In genomic region chr7:134779741-134780065, GRCh38 we compare ENCODE assay signal across 9 cellular contexts. TPM values are rescaled to one million over a fixed set of nuclear protein-coding genes. Genes with fewer than 3 reads are reported as not detected.
DNase-seq lines count a peak whose midpoint lies in the region; ATAC-seq and TF ChIP-seq lines count a peak whose summit lies in the region.
"Had no signal": no experiment of that assay in that cellular context is flagged by ENCODE, and none has a peak within 500 bp of the region (broad histone marks: within the 10 kb centered on the region; RNA-seq: fewer than 3 reads in every experiment).

No MANE protein-coding gene starts in this region.

- H4K5ac ChIP-seq in H9 (ENCODE audit: insufficient read length, low read depth, low read length) = no peak overlapping the region

- H4K20me1 ChIP-seq in H9 (ENCODE audit: control insufficient read depth, insufficient read depth, insufficient read length) = no peaks in the 10 kb centered on the region

- peak overlapping the region; percentile 47 for H3K18ac ChIP-seq in H9 (ENCODE audit: insufficient read length, low read depth, low read length)

- WGBS in H9 (ENCODE audit: extremely low coverage, insufficient read length, low lambda C conversion rate) = no CpG with 5 or more reads among the region's 4 CpGs

- H3K4me1 Mint-ChIP-seq in H9 (peaks cover 46 to 48% of the 10 kb centered on the region in 2 experiments), T-cell (peaks cover 0 to 3% (median 1%) of the 10 kb centered on the region in 3 donors), natural killer cell (no peaks in the 10 kb centered on the region)
- no peaks in the 10 kb centered on the region for H3K4me1 Mint-ChIP-seq in stimulated activated effector memory CD8-positive, alpha-beta T cell treated with anti-CD3 and anti-CD28 coated beads, Interleukin-12 subunit alpha, Interleukin-12 subunit beta, amount 100 ng/mL, for 72 hours
- H3K4me1 Mint-ChIP-seq: activated CD4-positive, alpha-beta memory T cell treated with anti-CD3 and anti-CD28 coated beads, Interleukin-2, amount 10 ng/mL, durations not matched to agents 7 days and 5 days had no signal

- H3K79me1 ChIP-seq in H9 (ENCODE audit: insufficient read depth, low read depth, low read length, poor library complexity, severe bottlenecking) = peaks cover 4% of the 10 kb centered on the region

- peaks cover 39% of the 10 kb centered on the region; the same call in 1 of the 2 replicates for H3K79me2 ChIP-seq in H9 (ENCODE audit: insufficient read depth, low read length)

- H3K4me3 ChIP-seq in kidney epithelial cell (ENCODE audit: low read depth, low read length) (peak overlapping the region; percentile 55), skeletal muscle satellite cell (ENCODE audit: low read length) (peak overlapping the region; percentile 78)

- H3K4me3 Mint-ChIP-seq in H9 (peak overlapping the region; percentile 74 to 88), T-cell (no peak overlapping the region), natural killer cell (no peak overlapping the region)
- no peak overlapping the region for H3K4me3 Mint-ChIP-seq in stimulated activated effector memory CD8-positive, alpha-beta T cell treated with anti-CD3 and anti-CD28 coated beads, Interleukin-12 subunit alpha, Interleukin-12 subunit beta, amount 100 ng/mL, for 72 hours
- H3K4me3 Mint-ChIP-seq: activated CD4-positive, alpha-beta memory T cell treated with anti-CD3 and anti-CD28 coated beads, Interleukin-2, amount 10 ng/mL, durations not matched to agents 7 days and 5 days had no signal

- H3K27ac ChIP-seq in H9 (ENCODE audit: insufficient read length, low read depth, low read length) (peak overlapping the region; percentile 92), caudate nucleus (ENCODE audit: low read depth, low read length) (peak overlapping the region; percentile 61)

- CTCF ChIA-PET in T-cell (lab: Charles Lee) = no interaction called here

- H3K4me2 ChIP-seq in H9 (ENCODE audit: insufficient read depth, insufficient read length, low read length) (peak overlapping the region; percentile 75), skeletal muscle satellite cell (ENCODE audit: low read length) (peak overlapping the region; percentile 88)

- H2BK12ac ChIP-seq in H9 (ENCODE audit: insufficient read length, low read depth, low read length) = no peak overlapping the region

- H2AK5ac ChIP-seq in H9 (ENCODE audit: insufficient read length, low read length) = no peak overlapping the region

- peak overlapping the region; percentile 64; the same call in 1 of the 2 replicates for H3K14ac ChIP-seq in H9 (ENCODE audit: insufficient read depth, low read length)

- no peak for ATAC-seq in GM18517 (IDR thresholded peaks at IDR 0.05; ENCODE audit: unreplicated experiment)
- no peak for ATAC-seq in T-cell (replicated peaks in 1 of 4)
- no peak for ATAC-seq in stimulated activated effector memory CD8-positive, alpha-beta T cell treated with anti-CD3 and anti-CD28 coated beads, Interleukin-12 subunit alpha, Interleukin-12 subunit beta, amount 100 ng/mL, for 72 hours
- no peak for ATAC-seq in natural killer cell

- no peak overlapping the region for H4K8ac ChIP-seq in H9 (replicated peaks; ENCODE audit: insufficient read length, low read depth, low read length)

- DNase-seq in H9 = no peak
- DNase-seq in caudate nucleus (lab: John Stamatoyannopoulos, UW) = peak in 1 of 61 donors; percentile 29
- no peak for DNase-seq in kidney epithelial cell (ENCODE audit: low read depth)
- no peak for DNase-seq in T-cell
- DNase-seq in stimulated activated effector memory CD8-positive, alpha-beta T cell treated with anti-CD3 and anti-CD28 coated beads, Interleukin-12 subunit alpha, Interleukin-12 subunit beta, amount 100 ng/mL, for 72 hours (ENCODE audit: low spot score in 2 of 2) = no peak
- DNase-seq in natural killer cell = no peak
- DNase-seq: activated CD4-positive, alpha-beta memory T cell treated with anti-CD3 and anti-CD28 coated beads, Interleukin-2, amount 10 ng/mL, durations not matched to agents 7 days and 5 days had no signal

- no peak overlapping the region for H3K23ac ChIP-seq in H9 (ENCODE audit: insufficient read length, low read depth, low read length)

- H3K9ac ChIP-seq in H9 (ENCODE audit: extremely low read depth, insufficient read length, low read length) = peak overlapping the region; percentile 68
- H3K9ac ChIP-seq in skeletal muscle satellite cell (ENCODE audit: low read depth, low read length) = peak overlapping the region; percentile 91

- peaks cover 5% of the 10 kb centered on the region for H3K4me1 ChIP-seq in H9 (ENCODE audit: insufficient read depth, low read length)
- H3K4me1 ChIP-seq in skeletal muscle satellite cell (ENCODE audit: control insufficient read depth, insufficient read depth, low read length) = peaks cover 36% of the 10 kb centered on the region

- POLR2A ChIA-PET in T-cell (lab: Charles Lee) = no interaction called here

- H2BK120ac ChIP-seq in H9 (ENCODE audit: low read depth, low read length, poor library complexity, severe bottlenecking) = peak overlapping the region; percentile 24

- no peak overlapping the region for H3K56ac ChIP-seq in H9 (ENCODE audit: insufficient read length, low read depth, low read length)

- intact Hi-C loops in natural killer cell (cut with micrococcal nuclease) = no loop called here

- H3K36me3 ChIP-seq in kidney epithelial cell (ENCODE audit: control insufficient read depth, insufficient read depth, low read length) (peaks cover 3% of the 10 kb centered on the region), skeletal muscle satellite cell (ENCODE audit: insufficient read depth, low read length) (peaks cover 22% of the 10 kb centered on the region)

- no peak overlapping the region; the same call in 1 of the 2 replicates for H3K4ac ChIP-seq in H9 (ENCODE audit: low read depth, low read length)

- H3K9me3 ChIP-seq in H9 (ENCODE audit: control insufficient read depth, low read depth, low read length) (no peaks in the 10 kb centered on the region), skeletal muscle satellite cell (replicated peaks; ENCODE audit: low read length) (no peaks in the 10 kb centered on the region)

- H2BK15ac ChIP-seq in H9 (ENCODE audit: low read depth, low read length) = no peak overlapping the region

- H3K27me3 Mint-ChIP-seq in H9 (ENCODE audit: low read depth) (no peaks in the 10 kb centered on the region), T-cell (no peaks in the 10 kb centered on the region), natural killer cell (ENCODE audit: low read depth in 2 of 2) (peaks cover 5 to 48% of the 10 kb centered on the region in 2 donors)

- peak overlapping the region; percentile 88 to 98 (median 90) for H3K27ac Mint-ChIP-seq in H9
- no peak overlapping the region for H3K27ac Mint-ChIP-seq in T-cell
- H3K27ac Mint-ChIP-seq in stimulated activated effector memory CD8-positive, alpha-beta T cell treated with anti-CD3 and anti-CD28 coated beads, Interleukin-12 subunit alpha, Interleukin-12 subunit beta, amount 100 ng/mL, for 72 hours = no peak overlapping the region
- H3K27ac Mint-ChIP-seq in natural killer cell = no peak overlapping the region
- H3K27ac Mint-ChIP-seq: activated CD4-positive, alpha-beta memory T cell treated with anti-CD3 and anti-CD28 coated beads, Interleukin-2, amount 10 ng/mL, durations not matched to agents 7 days and 5 days had no signal

- H3K9me3 Mint-ChIP-seq in H9 (no peaks in the 10 kb centered on the region), T-cell (no peaks in the 10 kb centered on the region), natural killer cell (no peaks in the 10 kb centered on the region)
- H3K9me3 Mint-ChIP-seq in stimulated activated effector memory CD8-positive, alpha-beta T cell treated with anti-CD3 and anti-CD28 coated beads, Interleukin-12 subunit alpha, Interleukin-12 subunit beta, amount 100 ng/mL, for 72 hours = no peaks in the 10 kb centered on the region
- H3K9me3 Mint-ChIP-seq: activated CD4-positive, alpha-beta memory T cell treated with anti-CD3 and anti-CD28 coated beads, Interleukin-2, amount 10 ng/mL, durations not matched to agents 7 days and 5 days had no signal

- H3K27me3 ChIP-seq in H9 (ENCODE audit: insufficient read depth, low read length) (no peaks in the 10 kb centered on the region), kidney epithelial cell (ENCODE audit: control insufficient read depth, insufficient read depth, low read length) (no peaks in the 10 kb centered on the region), skeletal muscle satellite cell (ENCODE audit: control insufficient read depth, insufficient read depth, low read length) (no peaks in the 10 kb centered on the region)

- peak overlapping the region; percentile 32 for H2BK5ac ChIP-seq in H9 (ENCODE audit: insufficient read length, low read length)

- no peak overlapping the region for H4K91ac ChIP-seq in H9 (ENCODE audit: insufficient read length, low read depth, low read length)

- H3T11ph ChIP-seq in H9 (ENCODE audit: low read length) = no peak overlapping the region

- H3K36me3 Mint-ChIP-seq in H9 (ENCODE audit: insufficient read depth in 1 of 3, low read depth in 3 of 3) (peaks cover 0 to 6% (median 3%) of the 10 kb centered on the region in 3 experiments; a peak in 1 of 7 replicates), T-cell (peaks cover 2% of the 10 kb centered on the region), natural killer cell (no peaks in the 10 kb centered on the region)
- no peaks in the 10 kb centered on the region for H3K36me3 Mint-ChIP-seq in stimulated activated effector memory CD8-positive, alpha-beta T cell treated with anti-CD3 and anti-CD28 coated beads, Interleukin-12 subunit alpha, Interleukin-12 subunit beta, amount 100 ng/mL, for 72 hours

- peaks cover 3% of the 10 kb centered on the region for H3K23me2 ChIP-seq in H9 (ENCODE audit: insufficient read length, low read depth, low read length, poor library complexity, severe bottlenecking)

- TF ChIP-seq CTCF in H9 (conservative IDR thresholded peaks at IDR 0.05) (no peak), kidney epithelial cell (IDR thresholded peaks at IDR 0.05; ENCODE audit: insufficient read depth, low read length, poor library complexity, severe bottlenecking) (no peak), natural killer cell (IDR thresholded peaks at IDR 0.05) (no peak)

- no peak overlapping the region for H2BK20ac ChIP-seq in H9 (ENCODE audit: low read depth, low read length, poor library complexity, severe bottlenecking)

- no peak overlapping the region for H2AFZ ChIP-seq in H9 (ENCODE audit: low read length)

RNA-seq across cellular contexts. Expression of gene CALD1, which starts 0.3 kb away (rescaled TPM):
- total RNA-seq in H9 (2021) = 107 and 118 TPM in 2 replicates
- total RNA-seq in kidney epithelial cell = 242 and 255 TPM in 2 replicates
- 101 and 103 TPM in 2 replicates for total RNA-seq in skeletal muscle satellite cell (2012; rRNA removed)
- total RNA-seq in T-cell = 1 to 10 TPM in 3 of 5 donors, under 1 TPM in 1, not detected in 1; 0.95 to 2.4 (median 1.4) TPM
- total RNA-seq in natural killer cell = 1 to 10 TPM in 2 of 3 donors, under 1 TPM in 1; 0.14 to 2.5 (median 1.0) TPM

Comparison
In these comparisons a context has a peak if more than half of its experiments do, and no peak if none do; other contexts are left out.
1. H3K27ac Mint-ChIP-seq: peak in H9 (3 of 3); none in T-cell (0 of 2), stimulated activated effector memory CD8-positive, alpha-beta T cell treated with anti-CD3 and anti-CD28 coated beads, Interleukin-12 subunit alpha, Interleukin-12 subunit beta, amount 100 ng/mL, for 72 hours (single experiment) and natural killer cell (0 of 2).
2. H3K4me3 Mint-ChIP-seq: peak in H9 (2 of 2); none in T-cell (0 of 3), stimulated activated effector memory CD8-positive, alpha-beta T cell treated with anti-CD3 and anti-CD28 coated beads, Interleukin-12 subunit alpha, Interleukin-12 subunit beta, amount 100 ng/mL, for 72 hours (single experiment) and natural killer cell (single experiment).
3. RNA of gene CALD1, which starts 0.3 kb away (total RNA-seq): 242 to 255 TPM in kidney epithelial cell and 107 to 118 TPM in H9; 0.95 to 2.4 TPM in T-cell and 0.14 to 2.5 TPM in natural killer cell; every median in the first group is over 10 times any median in the second.